ENCODE assay signal across 10 cellular contexts in the genomic region with DNA sequence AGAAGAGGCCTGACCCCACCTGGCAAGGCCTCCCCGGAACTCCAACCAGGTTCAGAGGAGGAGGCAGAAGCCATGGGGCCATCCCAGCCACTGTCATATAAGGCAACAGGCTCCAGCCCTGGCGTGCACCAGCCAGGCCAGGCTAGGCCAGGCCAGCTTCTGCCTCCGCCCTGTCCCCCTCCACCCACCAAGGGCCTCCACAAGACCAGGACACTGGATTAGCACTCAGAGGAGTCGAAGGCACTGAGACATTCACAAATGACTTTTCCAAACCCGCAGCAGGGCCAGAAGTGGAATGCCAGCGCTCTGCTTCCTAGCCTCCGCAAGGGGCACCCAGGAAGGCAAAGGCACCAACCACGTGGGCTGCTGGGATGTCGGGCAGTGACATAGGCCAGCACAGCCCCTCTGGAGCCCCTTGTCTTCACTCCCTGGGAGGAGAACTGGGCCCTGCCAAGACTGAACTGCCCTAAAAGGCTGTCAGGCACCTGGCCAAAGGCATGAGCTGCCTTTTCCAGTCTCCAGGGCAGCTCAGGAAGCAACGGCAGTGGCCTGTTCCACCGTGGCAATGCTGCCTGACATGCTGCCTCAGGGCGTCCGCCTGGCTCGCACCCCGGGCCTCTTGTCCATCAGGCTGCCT. TPM values are rescaled to one million over a fixed set of nuclear protein-coding genes. Genes with fewer than 3 reads are reported as not detected.
DNase-seq lines count a peak whose midpoint lies in the region; ATAC-seq lines count a peak whose summit lies in the region.
"Had no signal": no experiment of that assay in that cellular context is flagged by ENCODE, and none has a peak within 500 bp of the region (broad histone marks: within the 10 kb centered on the region; RNA-seq: fewer than 3 reads in every experiment).

No MANE protein-coding gene starts in this region.

- no peak overlapping the region for H3K4me3 ChIP-seq in mucosa of stomach (ENCODE audit: low read length)

- H3K4me1 ChIP-seq in mucosa of stomach (ENCODE audit: control insufficient read depth, insufficient read depth, low read length) = peaks cover 18% of the 10 kb centered on the region

- H3K9ac ChIP-seq in mucosa of stomach (ENCODE audit: low read length) = peak overlapping the region; percentile 50

- ATAC-seq in GM19023 (IDR thresholded peaks at IDR 0.05; ENCODE audit: unreplicated experiment) (no peak), HG03442 (IDR thresholded peaks at IDR 0.05; ENCODE audit: unreplicated experiment) (no peak)

- no peaks in the 10 kb centered on the region for H3K9me3 ChIP-seq in mucosa of stomach (ENCODE audit: control insufficient read depth, low read length)

- DNase-seq in NCI-H2196 (lab: John Stamatoyannopoulos, UW; ENCODE audit: unreplicated experiment) = peak; percentile 38
- DNase-seq in NCI-H2196 treated with DMSO at 0.1 percent for 48 hours (lab: John Stamatoyannopoulos, UW; ENCODE audit: unreplicated experiment) = no peak
- DNase-seq in fibroblast of peridontal ligament (ENCODE audit: extremely low read depth) = peak; percentile 79
- DNase-seq in ureter (ENCODE audit: low spot score) = peak; percentile 84
- no peak for DNase-seq in T-helper 1 cell
- DNase-seq: activated naive CD4-positive, alpha-beta T cell treated with anti-CD3 and anti-CD28 coated beads, Interleukin-2, amount 50 U/mL, for 16 hours; NCI-H2227 treated with DMSO at 0.1 percent for 48 hours had no signal

- no peaks in the 10 kb centered on the region for H3K27me3 ChIP-seq in mucosa of stomach (ENCODE audit: control insufficient read depth, insufficient read depth, low read length)

- no peaks in the 10 kb centered on the region for H3K36me3 ChIP-seq in mucosa of stomach (ENCODE audit: control insufficient read depth, insufficient read depth, low read length)

RNA-seq across cellular contexts. Expression of a gene that starts 37.6 kb away (rescaled TPM):
- total RNA-seq in ureter = 58.0 TPM

RNA-seq across cellular contexts. Expression of a gene that starts 49.7 kb away (rescaled TPM):
- 13.0 TPM for total RNA-seq in ureter

Comparison
In these comparisons a context has a peak if more than half of its experiments do, and no peak if none do; other contexts are left out.
1. DNase-seq: peak in NCI-H2196 (single experiment), fibroblast of peridontal ligament (single experiment) and ureter (single experiment); none in NCI-H2196 treated with DMSO at 0.1 percent for 48 hours (single experiment) and T-helper 1 cell (0 of 5).